In genomic region chr5:176532795-176533194, GRCh38 we compare ENCODE assay signal across 14 cellular contexts. TPM values are rescaled to one million over a fixed set of nuclear protein-coding genes. Genes with fewer than 3 reads are reported as not detected.
DNase-seq lines count a peak whose midpoint lies in the region; ATAC-seq, FAIRE-seq and TF ChIP-seq lines count a peak whose summit lies in the region.
"Had no signal": no experiment of that assay in that cellular context is flagged by ENCODE, and none has a peak within 500 bp of the region (broad histone marks: within the 10 kb centered on the region; RNA-seq: fewer than 3 reads in every experiment).

No MANE protein-coding gene starts in this region.

- peak overlapping the region; percentile 68 for H3K27ac ChIP-seq in substantia nigra (ENCODE audit: low read depth, low read length, poor library complexity, severe bottlenecking)

- peaks cover 67% of the 10 kb centered on the region for H3K36me3 Mint-ChIP-seq in activated T-cell treated with anti-CD3 and anti-CD28 coated beads, Interleukin-2, amount 50 U/mL, for 24 hours (ENCODE audit: low read depth)
- H3K36me3 Mint-ChIP-seq in activated T-helper 17 cell treated with anti-CD3 and anti-CD28 coated beads, Interleukin-2, amount 50 U/mL, for 72 hours (ENCODE audit: low read depth), result peaks cover 79% of the 10 kb centered on the region
- peaks cover 22% of the 10 kb centered on the region for H3K36me3 Mint-ChIP-seq in memory B cell

- FAIRE-seq in D721Med (lab: Jason Lieb, UNC), result no peak
- FAIRE-seq: HTR-8/SVneo had no signal

- no peak for DNase-seq in activated T-cell treated with anti-CD3 and anti-CD28 coated beads, Interleukin-2, amount 50 U/mL, for 24 hours
- no peak for DNase-seq in activated T-cell treated with anti-CD3 and anti-CD28 coated beads for 4 hours
- no peak for DNase-seq in memory B cell (ENCODE audit: low spot score in 2 of 2)
- peak in 1 of 49 donors; percentile 36 for DNase-seq in substantia nigra (lab: John Stamatoyannopoulos, UW)
- no peak for DNase-seq in D721Med (ENCODE audit: insufficient read length, low spot score)
- DNase-seq in midbrain (lab: John Stamatoyannopoulos, UW), result no peak
- DNase-seq: mesendoderm, NCI-H1930 had no signal

- no peaks in the 10 kb centered on the region for H3K27me3 Mint-ChIP-seq in activated T-cell treated with anti-CD3 and anti-CD28 coated beads, Interleukin-2, amount 50 U/mL, for 24 hours
- no peaks in the 10 kb centered on the region for H3K27me3 Mint-ChIP-seq in activated T-helper 17 cell treated with anti-CD3 and anti-CD28 coated beads, Interleukin-2, amount 50 U/mL, for 72 hours
- no peaks in the 10 kb centered on the region for H3K27me3 Mint-ChIP-seq in memory B cell
- H3K27me3 Mint-ChIP-seq: type B pancreatic cell had no signal

- no peak for ATAC-seq in activated T-helper 17 cell treated with anti-CD3 and anti-CD28 coated beads, Interleukin-2, amount 50 U/mL, for 72 hours (replicated peaks)
- no peak for ATAC-seq in memory B cell (ENCODE audit: low read depth)
- ATAC-seq in HG02840 (IDR thresholded peaks at IDR 0.05; ENCODE audit: low FRiP score, unreplicated experiment), result no peak

- H3K27ac Mint-ChIP-seq in activated T-cell treated with anti-CD3 and anti-CD28 coated beads, Interleukin-2, amount 50 U/mL, for 24 hours, result peak overlapping the region; percentile 99
- peak overlapping the region; percentile 91 for H3K27ac Mint-ChIP-seq in activated T-helper 17 cell treated with anti-CD3 and anti-CD28 coated beads, Interleukin-2, amount 50 U/mL, for 72 hours
- H3K27ac Mint-ChIP-seq in memory B cell, result no peak overlapping the region

- no peak for TF ChIP-seq CTCF in D721Med (IDR thresholded peaks at IDR 0.05; ENCODE audit: insufficient read depth, missing control alignments)

- H3K9me3 Mint-ChIP-seq in activated T-cell treated with anti-CD3 and anti-CD28 coated beads, Interleukin-2, amount 50 U/mL, for 24 hours, result no peaks in the 10 kb centered on the region
- no peaks in the 10 kb centered on the region for H3K9me3 Mint-ChIP-seq in activated T-helper 17 cell treated with anti-CD3 and anti-CD28 coated beads, Interleukin-2, amount 50 U/mL, for 72 hours
- no peaks in the 10 kb centered on the region for H3K9me3 Mint-ChIP-seq in memory B cell
- H3K9me3 Mint-ChIP-seq: type B pancreatic cell had no signal

- peaks cover 58% of the 10 kb centered on the region for H3K4me1 Mint-ChIP-seq in activated T-cell treated with anti-CD3 and anti-CD28 coated beads, Interleukin-2, amount 50 U/mL, for 24 hours (ENCODE audit: low read depth)
- peaks cover 20% of the 10 kb centered on the region for H3K4me1 Mint-ChIP-seq in activated T-helper 17 cell treated with anti-CD3 and anti-CD28 coated beads, Interleukin-2, amount 50 U/mL, for 72 hours
- peaks cover 49% of the 10 kb centered on the region for H3K4me1 Mint-ChIP-seq in memory B cell

- peak overlapping the region; percentile 87 for H3K4me3 Mint-ChIP-seq in activated T-cell treated with anti-CD3 and anti-CD28 coated beads, Interleukin-2, amount 50 U/mL, for 24 hours
- peak overlapping the region; percentile 96 for H3K4me3 Mint-ChIP-seq in activated T-helper 17 cell treated with anti-CD3 and anti-CD28 coated beads, Interleukin-2, amount 50 U/mL, for 72 hours
- peak overlapping the region; percentile 97 for H3K4me3 Mint-ChIP-seq in memory B cell

RNA-seq across cellular contexts. Expression of gene RNF44, which starts 4.4 kb away (rescaled TPM):
- 10 to 100 TPM; 85.3 to 88.1 TPM for total RNA-seq in activated T-helper 17 cell treated with anti-CD3 and anti-CD28 coated beads, Interleukin-2, amount 50 U/mL, for 72 hours

RNA-seq across cellular contexts. Expression of gene CDHR2, which starts 16.3 kb away (rescaled TPM):
- total RNA-seq in activated T-helper 17 cell treated with anti-CD3 and anti-CD28 coated beads, Interleukin-2, amount 50 U/mL, for 72 hours, result under 1 TPM; 0.50 to 0.69 TPM
- total RNA-seq: fibroblast of villous mesenchyme, RPMI7951 had no signal
